In genomic region chr3:127670761-127671522, GRCh38 we compare ENCODE assay signal across 8 cellular contexts. TPM values are rescaled to one million over a fixed set of nuclear protein-coding genes. Genes with fewer than 3 reads are reported as not detected.
DNase-seq lines count a peak whose midpoint lies in the region; ATAC-seq lines count a peak whose summit lies in the region.

No MANE protein-coding gene starts in this region.

- peak overlapping the region; percentile 87 for H3K4me3 Mint-ChIP-seq in activated T-cell treated with anti-CD3 and anti-CD28 coated beads, Interleukin-2, amount 50 U/mL, for 4 hours
- H3K4me3 Mint-ChIP-seq in activated CD4-positive, alpha-beta memory T cell treated with anti-CD3 and anti-CD28 coated beads for 36 hours = peak overlapping the region; percentile 41
- peak overlapping the region; percentile 49 to 89 (median 77) for H3K4me3 Mint-ChIP-seq in immature natural killer cell
- peak overlapping the region; percentile 96 for H3K4me3 Mint-ChIP-seq in stimulated activated naive B cell treated with anti-CD40 and anti-IgM and Interleukin-4, amounts not matched to agents 10 μg/mL and 1 μg/mL and 100 μg/mL, for 72 hours

- H3K27me3 Mint-ChIP-seq in activated T-cell treated with anti-CD3 and anti-CD28 coated beads, Interleukin-2, amount 50 U/mL, for 4 hours (ENCODE audit: low read depth) = no peaks in the 10 kb centered on the region
- H3K27me3 Mint-ChIP-seq in activated CD4-positive, alpha-beta memory T cell treated with anti-CD3 and anti-CD28 coated beads for 36 hours = no peaks in the 10 kb centered on the region
- peaks cover 0 to 2% (median 2%) of the 10 kb centered on the region in 3 donors for H3K27me3 Mint-ChIP-seq in immature natural killer cell (ENCODE audit: low read depth in 3 of 3)
- no peaks in the 10 kb centered on the region for H3K27me3 Mint-ChIP-seq in stimulated activated naive B cell treated with anti-CD40 and anti-IgM and Interleukin-4, amounts not matched to agents 10 μg/mL and 1 μg/mL and 100 μg/mL, for 72 hours

- ATAC-seq in activated T-cell treated with anti-CD3 and anti-CD28 coated beads, Interleukin-2, amount 50 U/mL, for 4 hours = no peak
- ATAC-seq in stimulated activated naive B cell treated with anti-CD40 and anti-IgM and Interleukin-4, amounts not matched to agents 10 μg/mL and 1 μg/mL and 100 μg/mL, for 72 hours (replicated peaks) = no peak

- H3K4me1 Mint-ChIP-seq in activated T-cell treated with anti-CD3 and anti-CD28 coated beads, Interleukin-2, amount 50 U/mL, for 4 hours (ENCODE audit: low read depth) = peaks cover 24% of the 10 kb centered on the region
- peaks cover 20% of the 10 kb centered on the region for H3K4me1 Mint-ChIP-seq in activated CD4-positive, alpha-beta memory T cell treated with anti-CD3 and anti-CD28 coated beads for 36 hours (ENCODE audit: low read depth)
- peaks cover 25 to 26% of the 10 kb centered on the region in 2 donors for H3K4me1 Mint-ChIP-seq in immature natural killer cell
- peaks cover 26 to 44% of the 10 kb centered on the region in 2 donors for H3K4me1 Mint-ChIP-seq in stimulated activated naive B cell treated with anti-CD40 and anti-IgM and Interleukin-4, amounts not matched to agents 10 μg/mL and 1 μg/mL and 100 μg/mL, for 72 hours

- no peak for DNase-seq in activated T-cell treated with anti-CD3 and anti-CD28 coated beads, Interleukin-2, amount 50 U/mL, for 4 hours
- no peak for DNase-seq in activated T-cell treated with anti-CD3 and anti-CD28 coated beads for 4 hours
- DNase-seq in activated CD4-positive, alpha-beta memory T cell treated with anti-CD3 and anti-CD28 coated beads for 36 hours = no peak
- no peak for DNase-seq in immature natural killer cell
- DNase-seq in stimulated activated naive B cell treated with anti-CD40 and anti-IgM and Interleukin-4, amounts not matched to agents 10 μg/mL and 1 μg/mL and 100 μg/mL, for 72 hours = no peak
- no peak for DNase-seq in hypothalamus (lab: John Stamatoyannopoulos, UW)
- DNase-seq in Ammon's horn (ENCODE audit: low spot score) = no peak
- DNase-seq in NCI-H2029 (lab: John Stamatoyannopoulos, UW) = no peak

- H3K27ac Mint-ChIP-seq in activated CD4-positive, alpha-beta memory T cell treated with anti-CD3 and anti-CD28 coated beads for 36 hours = peak overlapping the region; percentile 56
- peak overlapping the region in 4 of 6 donors; percentile 16 to 84 (median 60) for H3K27ac Mint-ChIP-seq in immature natural killer cell
- H3K27ac Mint-ChIP-seq in stimulated activated naive B cell treated with anti-CD40 and anti-IgM and Interleukin-4, amounts not matched to agents 10 μg/mL and 1 μg/mL and 100 μg/mL, for 72 hours = peak overlapping the region; percentile 99

- CTCF ChIA-PET in activated CD4-positive, alpha-beta memory T cell treated with anti-CD3 and anti-CD28 coated beads for 36 hours (lab: Charles Lee) = no interaction called here

- intact Hi-C loops in activated CD4-positive, alpha-beta memory T cell treated with anti-CD3 and anti-CD28 coated beads for 36 hours (cut with micrococcal nuclease) = loop anchor here (5.0 kb wide), 3 partner anchors 94 to 1754 kb away; partner anchors contain the start of gene EEFSEC

- H3K36me3 Mint-ChIP-seq in activated T-cell treated with anti-CD3 and anti-CD28 coated beads, Interleukin-2, amount 50 U/mL, for 4 hours (ENCODE audit: insufficient read depth) = peaks cover 3% of the 10 kb centered on the region
- H3K36me3 Mint-ChIP-seq in activated CD4-positive, alpha-beta memory T cell treated with anti-CD3 and anti-CD28 coated beads for 36 hours = no peaks in the 10 kb centered on the region
- no peaks in the 10 kb centered on the region for H3K36me3 Mint-ChIP-seq in immature natural killer cell
- H3K36me3 Mint-ChIP-seq in stimulated activated naive B cell treated with anti-CD40 and anti-IgM and Interleukin-4, amounts not matched to agents 10 μg/mL and 1 μg/mL and 100 μg/mL, for 72 hours = peaks cover 2 to 4% of the 10 kb centered on the region in 2 donors

- H3K9me3 Mint-ChIP-seq in activated T-cell treated with anti-CD3 and anti-CD28 coated beads, Interleukin-2, amount 50 U/mL, for 4 hours = no peaks in the 10 kb centered on the region
- H3K9me3 Mint-ChIP-seq in activated CD4-positive, alpha-beta memory T cell treated with anti-CD3 and anti-CD28 coated beads for 36 hours = no peaks in the 10 kb centered on the region
- no peaks in the 10 kb centered on the region for H3K9me3 Mint-ChIP-seq in immature natural killer cell
- no peaks in the 10 kb centered on the region for H3K9me3 Mint-ChIP-seq in stimulated activated naive B cell treated with anti-CD40 and anti-IgM and Interleukin-4, amounts not matched to agents 10 μg/mL and 1 μg/mL and 100 μg/mL, for 72 hours

- POLR2A ChIA-PET in activated CD4-positive, alpha-beta memory T cell treated with anti-CD3 and anti-CD28 coated beads for 36 hours (lab: Charles Lee) = interaction anchor here (1.8 kb wide), 1 partner anchor 72 kb away, joined by 15 read pairs; the partner anchor contains the start of gene MCM2

RNA-seq across cellular contexts. Expression of gene ABTB1, which starts 1.8 kb away (rescaled TPM):
- total RNA-seq in activated T-cell treated with anti-CD3 and anti-CD28 coated beads, Interleukin-2, amount 50 U/mL, for 4 hours = 1 to 10 TPM; 4.7 to 8.8 (median 6.1) TPM
- total RNA-seq in activated CD4-positive, alpha-beta memory T cell treated with anti-CD3 and anti-CD28 coated beads for 36 hours = 10 to 100 TPM; 14.8 TPM
- 100 to 1,000 TPM in 1 of 3 donors, 10 to 100 TPM in 2; 71.9 to 141 (median 83.7) TPM for polyA plus RNA-seq in immature natural killer cell

RNA-seq across cellular contexts. Expression of gene PODXL2, which starts 42.0 kb away (rescaled TPM):
- 1 to 10 TPM; 3.4 to 5.9 (median 4.3) TPM for total RNA-seq in activated T-cell treated with anti-CD3 and anti-CD28 coated beads, Interleukin-2, amount 50 U/mL, for 4 hours
- total RNA-seq in activated CD4-positive, alpha-beta memory T cell treated with anti-CD3 and anti-CD28 coated beads for 36 hours = 1 to 10 TPM; 1.2 to 1.3 TPM
- 1 to 10 TPM; 1.9 to 4.9 (median 3.2) TPM for polyA plus RNA-seq in immature natural killer cell

Comparison
In these comparisons a context has a peak if more than half of its experiments do, and no peak if none do; other contexts are left out.
1. H3K4me3 Mint-ChIP-seq: peak in every context shown above with its lines; median percentile 96 in stimulated activated naive B cell treated with anti-CD40 and anti-IgM and Interleukin-4, amounts not matched to agents 10 μg/mL and 1 μg/mL and 100 μg/mL, for 72 hours; 87 in activated T-cell treated with anti-CD3 and anti-CD28 coated beads, Interleukin-2, amount 50 U/mL, for 4 hours; 77 in immature natural killer cell; 41 in activated CD4-positive, alpha-beta memory T cell treated with anti-CD3 and anti-CD28 coated beads for 36 hours.